In the genomic region with DNA sequence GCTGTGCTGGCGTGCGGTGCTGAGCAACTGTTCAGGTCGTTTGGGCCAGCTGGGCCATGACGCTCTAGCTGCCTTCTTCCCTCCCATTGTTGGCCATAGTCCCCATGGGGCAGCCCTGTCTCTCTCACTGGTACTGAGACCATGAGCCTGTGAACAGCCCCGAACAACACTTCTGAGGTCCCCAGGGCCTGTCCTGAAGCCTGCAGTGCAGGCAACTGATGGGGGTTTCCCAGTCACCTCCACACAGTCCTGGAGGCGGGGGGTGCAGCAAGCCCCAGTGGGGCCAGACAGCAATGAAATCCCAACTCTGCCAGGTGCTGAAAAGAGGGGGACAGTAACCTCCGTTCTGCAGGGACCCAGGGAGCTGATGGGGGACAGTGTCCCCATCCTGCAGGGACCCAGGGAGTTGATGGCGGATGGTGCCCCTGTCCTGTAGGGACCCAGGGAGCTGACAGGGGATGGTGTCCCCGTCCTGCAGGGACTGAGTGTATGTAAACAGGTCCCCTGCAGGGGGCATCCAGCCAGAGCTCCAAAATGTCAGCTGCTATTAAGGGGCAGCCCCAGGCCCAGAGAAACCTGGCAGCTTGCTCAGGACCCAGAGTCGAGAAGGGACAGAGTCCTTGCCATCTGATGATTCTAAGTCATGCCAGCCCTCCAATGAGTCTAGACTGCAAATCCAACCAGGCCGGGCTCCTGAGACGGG, we compare ENCODE assay signal across 16 cellular contexts.
"Had no signal": no experiment of that assay in that cellular context is flagged by ENCODE, and none has a peak within 500 bp of the region (broad histone marks: within the 10 kb centered on the region; RNA-seq: fewer than 3 reads in every experiment).

No MANE protein-coding gene starts in this region.

- ATAC-seq: activated naive CD8-positive, alpha-beta T cell treated with anti-CD3 and anti-CD28 coated beads, Interleukin-2, amount 50 U/mL, for 24 hours; gastrocnemius medialis; heart right ventricle; left colon; naive thymus-derived CD8-positive, alpha-beta T cell; stimulated activated effector memory CD8-positive, alpha-beta T cell treated with anti-CD3 and anti-CD28 coated beads, Interleukin-12 subunit alpha, Interleukin-12 subunit beta, amount 100 ng/mL, for 72 hours had no signal

- H3K36me3 ChIP-seq: ascending aorta, breast epithelium, gastrocnemius medialis, heart right ventricle had no signal

- H3K4me3 ChIP-seq: ascending aorta, breast epithelium, gastrocnemius medialis, heart right ventricle, lung had no signal

- H3K27ac ChIP-seq: ascending aorta, breast epithelium, gastrocnemius medialis, heart right ventricle had no signal

- H3K4me1 ChIP-seq: ascending aorta, breast epithelium, gastrocnemius medialis, heart right ventricle had no signal

- H3K9me3 ChIP-seq: ascending aorta, breast epithelium, gastrocnemius medialis, heart right ventricle had no signal

- DNase-seq: activated CD4-positive, alpha-beta T cell treated with anti-CD3 and anti-CD28 coated beads for 1 hour; activated CD4-positive, alpha-beta T cell treated with anti-CD3 and anti-CD28 coated beads, Interleukin-2, amount 50 U/mL, for 4 hours; activated naive CD4-positive, alpha-beta T cell treated with anti-CD3 and anti-CD28 coated beads for 36 hours; activated naive CD8-positive, alpha-beta T cell treated with anti-CD3 and anti-CD28 coated beads, Interleukin-2, amount 50 U/mL, for 24 hours; activated T-cell treated with anti-CD3 and anti-CD28 coated beads for 4 hours; dermis blood vessel endothelial cell; erythroblast; gastrocnemius medialis; heart right ventricle; left colon; naive thymus-derived CD8-positive, alpha-beta T cell; T-helper 9 cell had no signal
